In genomic region chrX:69027181-69028005, GRCh38 we compare ENCODE assay signal across 11 cellular contexts.
DNase-seq lines count a peak whose midpoint lies in the region; ATAC-seq and TF ChIP-seq lines count a peak whose summit lies in the region.
"Had no signal": no experiment of that assay in that cellular context is flagged by ENCODE, and none has a peak within 500 bp of the region (broad histone marks: within the 10 kb centered on the region; RNA-seq: fewer than 3 reads in every experiment).

No MANE protein-coding gene starts in this region.

- no peak overlapping the region for H3K23ac ChIP-seq in neuronal stem cell (ENCODE audit: low read depth, low read length, poor library complexity)

- H3K36me3 ChIP-seq in neuronal stem cell (replicated peaks in 1 of 2; ENCODE audit: control insufficient read depth in 2 of 2, insufficient read depth in 2 of 2, low read length in 2 of 2): no peaks in the 10 kb centered on the region
- H3K36me3 ChIP-seq: SJCRH30 had no signal

- H3K4me3 ChIP-seq in choroid plexus epithelial cell (ENCODE audit: low read depth, low read length) (no peak overlapping the region), neuronal stem cell (ENCODE audit: low read length in 2 of 2) (no peak overlapping the region)
- H3K4me3 ChIP-seq: SJCRH30 had no signal

- peaks cover 0 to 2% (median 0%) of the 10 kb centered on the region in 3 donors for H3K27me3 Mint-ChIP-seq in CD14-positive monocyte (ENCODE audit: low read depth in 3 of 3)

- H3K36me3 Mint-ChIP-seq in CD14-positive monocyte: no peaks in the 10 kb centered on the region

- H3K9me3 Mint-ChIP-seq in CD14-positive monocyte: peaks cover 0 to 2% (median 0%) of the 10 kb centered on the region in 7 donors

- H2BK15ac ChIP-seq in neuronal stem cell (ENCODE audit: low read length): peak overlapping the region; percentile 83

- no peak overlapping the region for H2BK12ac ChIP-seq in neuronal stem cell (ENCODE audit: low read length)

- H3K4ac ChIP-seq in neuronal stem cell (ENCODE audit: low read length): no peak overlapping the region

- H3K18ac ChIP-seq in neuronal stem cell (ENCODE audit: low read length): no peak overlapping the region

- no peak overlapping the region for H4K91ac ChIP-seq in neuronal stem cell (ENCODE audit: low read depth, low read length, poor library complexity)

- intact Hi-C loops in CD14-positive monocyte (cut with micrococcal nuclease): no loop called here

- no peaks in the 10 kb centered on the region for H3K79me1 ChIP-seq in neuronal stem cell (ENCODE audit: low read depth, low read length)

- H3K9ac ChIP-seq in neuronal stem cell (ENCODE audit: low read depth, low read length, poor library complexity): no peak overlapping the region

- H3K14ac ChIP-seq in neuronal stem cell (ENCODE audit: low read length): no peak overlapping the region

- H2AK5ac ChIP-seq in neuronal stem cell (ENCODE audit: low read depth, low read length): no peak overlapping the region

- H4K8ac ChIP-seq in neuronal stem cell (ENCODE audit: low read depth, low read length): no peak overlapping the region

- H2BK5ac ChIP-seq in neuronal stem cell (ENCODE audit: low read length): no peak overlapping the region

- H3K4me3 Mint-ChIP-seq in CD14-positive monocyte: no peak overlapping the region

- peaks cover 18% of the 10 kb centered on the region for H3K4me1 Mint-ChIP-seq in CD14-positive monocyte

- no CpG with 5 or more reads among the region's 11 CpGs for WGBS in neuronal stem cell (ENCODE audit: extremely low coverage in 2 of 2, insufficient read length in 2 of 2, insufficient replicate concordance in 1 of 2), 2 donors

- TF ChIP-seq CTCF in GM10266 (IDR thresholded peaks at IDR 0.05; ENCODE audit: control insufficient read depth, insufficient read depth, low read depth, missing control alignments) (no peak), choroid plexus epithelial cell (conservative IDR thresholded peaks at IDR 0.05; ENCODE audit: low read depth, low read length) (no peak), CD14-positive monocyte (IDR thresholded peaks at IDR 0.05) (no peak)

- no peak overlapping the region for H3K4me2 ChIP-seq in neuronal stem cell (ENCODE audit: insufficient read depth, low read length, poor library complexity, severe bottlenecking)

- no peak overlapping the region for H2AFZ ChIP-seq in neuronal stem cell (ENCODE audit: low read length)

- H3K9me3 ChIP-seq in neuronal stem cell (replicated peaks in 1 of 2; ENCODE audit: control insufficient read depth in 2 of 2, insufficient read depth in 1 of 2, low read depth in 1 of 2, low read length in 2 of 2): no peaks in the 10 kb centered on the region
- H3K9me3 ChIP-seq: SJCRH30 had no signal

- ATAC-seq in HG02852 (IDR thresholded peaks at IDR 0.05; ENCODE audit: unreplicated experiment) (peak; percentile 55), GM21528 (IDR thresholded peaks at IDR 0.05; ENCODE audit: low FRiP score, unreplicated experiment) (no peak)

- peak; percentile 16 for DNase-seq in GM10266 (ENCODE audit: extremely low spot score)
- peak; percentile 91 for DNase-seq in choroid plexus epithelial cell (ENCODE audit: low read depth)
- no peak for DNase-seq in neuronal stem cell (ENCODE audit: low spot score)
- no peak for DNase-seq in NCI-H2196 treated with DMSO at 0.1 percent for 48 hours (lab: John Stamatoyannopoulos, UW; ENCODE audit: unreplicated experiment)
- DNase-seq in CD14-positive monocyte (ENCODE audit: low spot score): no peak
- DNase-seq in NK-92 treated with Interleukin-12 subunit alpha and Interleukin-12 subunit beta, amount 100 ng/mL, for 24 hours (lab: John Stamatoyannopoulos, UW): no peak
- DNase-seq: GDM1, SJCRH30 had no signal

- peaks cover 0 to 3% of the 10 kb centered on the region in 2 donors for H3K4me1 ChIP-seq in neuronal stem cell (ENCODE audit: control insufficient read depth in 2 of 2, insufficient read depth in 1 of 2, low read depth in 1 of 2, low read length in 2 of 2)
- H3K4me1 ChIP-seq: SJCRH30 had no signal

- no peak overlapping the region for H3K27ac ChIP-seq in neuronal stem cell (replicated peaks; ENCODE audit: low read length)
- H3K27ac ChIP-seq: HL-60, SJCRH30 had no signal

- H3K27ac Mint-ChIP-seq in CD14-positive monocyte: no peak overlapping the region

- H3K27me3 ChIP-seq in neuronal stem cell (ENCODE audit: control insufficient read depth in 3 of 3, insufficient read depth in 3 of 3, low read depth in 1 of 3, low read length in 3 of 3): peaks cover 0 to 4% (median 0%) of the 10 kb centered on the region in 3 experiments
- H3K27me3 ChIP-seq: SJCRH30 had no signal

- no peak overlapping the region for H2BK120ac ChIP-seq in neuronal stem cell (ENCODE audit: low read depth, low read length)

Comparison
In these comparisons a context has a peak if more than half of its experiments do, and no peak if none do; other contexts are left out.
1. DNase-seq: peak in GM10266 (single experiment) and choroid plexus epithelial cell (single experiment); none in neuronal stem cell (single experiment), NCI-H2196 treated with DMSO at 0.1 percent for 48 hours (single experiment), CD14-positive monocyte (single experiment) and NK-92 treated with Interleukin-12 subunit alpha and Interleukin-12 subunit beta, amount 100 ng/mL, for 24 hours (single experiment).